In the genomic region with DNA sequence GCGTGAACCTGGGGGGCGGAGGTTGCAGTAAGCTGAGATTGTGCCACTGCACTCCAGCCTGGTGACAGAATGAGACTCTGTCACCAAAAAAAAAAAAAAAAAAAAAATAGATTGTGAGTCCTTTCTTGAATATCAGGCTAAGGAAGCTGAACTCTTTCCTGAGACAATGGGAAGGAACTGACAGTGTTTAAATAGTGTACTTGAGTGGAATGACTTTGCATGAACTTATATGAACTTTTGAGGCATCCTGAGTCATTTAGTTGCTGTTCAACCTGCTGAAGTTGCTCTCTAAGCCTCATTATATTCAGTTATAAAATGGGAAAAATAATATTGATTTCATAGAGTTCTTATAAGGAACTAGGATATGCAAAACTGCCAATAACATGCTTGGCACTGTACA, we compare ENCODE assay signal across 17 cellular contexts.
DNase-seq lines count a peak whose midpoint lies in the region; ATAC-seq and TF ChIP-seq lines count a peak whose summit lies in the region.
"Had no signal": no experiment of that assay in that cellular context is flagged by ENCODE, and none has a peak within 500 bp of the region (broad histone marks: within the 10 kb centered on the region; RNA-seq: fewer than 3 reads in every experiment).

No MANE protein-coding gene starts in this region.

- no peaks in the 10 kb centered on the region for H3K9me3 ChIP-seq in PC-9 (ENCODE audit: insufficient read depth, low read depth)
- no peaks in the 10 kb centered on the region for H3K9me3 ChIP-seq in right lobe of liver
- no peaks in the 10 kb centered on the region for H3K9me3 ChIP-seq in esophagus squamous epithelium
- H3K9me3 ChIP-seq: MG63 had no signal

- H3K4me2 ChIP-seq in PC-9: 0 out of 2 replicates have a peak overlapping the region, but pooled peaks have one; percentile 30

- H3K27ac ChIP-seq in PC-9 (peak overlapping the region; percentile 48), right lobe of liver (no peak overlapping the region), esophagus squamous epithelium (peak overlapping the region in 2 of 4 donors; percentile 27 to 30)
- H3K27ac ChIP-seq: SK-N-MC had no signal

- POLR2A ChIA-PET in PC-9 (lab: Charles Lee; ENCODE audit: unreplicated experiment): interaction anchor here (0.7 kb wide), 1 partner anchor 38 kb away, joined by 19 read pairs; no protein-coding TSS in a partner anchor

- peaks cover 42% of the 10 kb centered on the region for H3K79me2 ChIP-seq in PC-9 (ENCODE audit: low read depth)

- H3K9me2 ChIP-seq in PC-9 (ENCODE audit: insufficient read depth): no peaks in the 10 kb centered on the region

- no peaks in the 10 kb centered on the region for H3K27me3 ChIP-seq in PC-9 (ENCODE audit: insufficient read depth, low read depth)
- H3K27me3 ChIP-seq in right lobe of liver: no peaks in the 10 kb centered on the region
- no peaks in the 10 kb centered on the region for H3K27me3 ChIP-seq in esophagus squamous epithelium
- H3K27me3 ChIP-seq: MG63 had no signal

- H3K36me3 ChIP-seq in PC-9 (ENCODE audit: low read depth) (0 out of 2 replicates have a peak, but pooled peaks cover 4% of the 10 kb centered on the region), right lobe of liver (no peaks in the 10 kb centered on the region), esophagus squamous epithelium (no peaks in the 10 kb centered on the region)
- H3K36me3 ChIP-seq: MG63 had no signal

- no peaks in the 10 kb centered on the region for H4K20me1 ChIP-seq in PC-9 (ENCODE audit: insufficient read depth)

- peak; percentile 50 to 74 (median 70) for ATAC-seq in right lobe of liver
- ATAC-seq: K562, Panc1 had no signal

- no TSS peak for BruUV-seq in PC-9 (replicated peaks; lab: Mats Ljungman, UMichigan)

- H2AFZ ChIP-seq in PC-9: no peak overlapping the region

- H3K4me1 ChIP-seq in PC-9 (replicated peaks; ENCODE audit: insufficient read depth) (peaks cover 25% of the 10 kb centered on the region), right lobe of liver (no peaks in the 10 kb centered on the region), esophagus squamous epithelium (peaks cover 0 to 35% (median 4%) of the 10 kb centered on the region in 3 donors)

- CTCF ChIA-PET in PC-9 (lab: Charles Lee): interaction anchor here (0.6 to 0.7 kb wide), 3 partner anchors 17 to 320 kb away, joined by 4 to 6 read pairs (median 6); no protein-coding TSS in a partner anchor

- in situ Hi-C loops in Caki2 (cut with HindIII; ENCODE audit: low pct_unique_long_range_greater_than_20kb, low sequenced_read_pairs): no loop called here

- H3F3A ChIP-seq in PC-9 (ENCODE audit: insufficient read depth, low read depth): no peaks in the 10 kb centered on the region

- TF ChIP-seq POLR2A in right lobe of liver (IDR thresholded peaks at IDR 0.05) (no peak), esophagus squamous epithelium (IDR thresholded peaks at IDR 0.05) (no peak)

- DNase-seq in Caki2 (ENCODE audit: low read depth) (peak; percentile 19), PC-9 (peak in 1 of 2 experiments; percentile 75), epithelial cell of proximal tubule (ENCODE audit: low read depth) (peak; percentile 7), right lobe of liver (no peak), posterior vena cava (ENCODE audit: low spot score) (no peak), esophagus squamous epithelium (lab: John Stamatoyannopoulos, UW) (no peak)
- DNase-seq in stimulated activated CD4-positive, alpha-beta T cell treated with anti-CD3 and anti-CD28 coated beads, Interleukin-1b, Interleukin-23, amount 100 ng/mL, for 48 hours: no peak
- DNase-seq: DMS153, DND-41, MG63, NCI-H2029, NCI-H446 treated with DMSO at 0.1 percent for 48 hours, NCI-H526 treated with DMSO at 0.1 percent for 48 hours, SIG-M5 had no signal

- intact Hi-C loops in PC-9 (cut with micrococcal nuclease; ENCODE audit: unreplicated experiment): loop anchor here (5.0 kb wide), 1 partner anchor 96 kb away; no protein-coding TSS in a partner anchor
- intact Hi-C loops in right lobe of liver (cut with DNase I): no loop called here
- intact Hi-C loops in posterior vena cava (cut with DNase I): no loop called here
- intact Hi-C loops in esophagus squamous epithelium (cut with DNase I): no loop called here

- TF ChIP-seq CTCF in PC-9 (conservative IDR thresholded peaks at IDR 0.05): no peak
- TF ChIP-seq CTCF in epithelial cell of proximal tubule (conservative IDR thresholded peaks at IDR 0.05; ENCODE audit: low read depth, low read length): no peak
- no peak for TF ChIP-seq CTCF in right lobe of liver (IDR thresholded peaks at IDR 0.05)
- TF ChIP-seq CTCF in esophagus squamous epithelium (IDR thresholded peaks at IDR 0.05): no peak

- WGBS in right lobe of liver (ENCODE audit: insufficient coverage, low coverage, low lambda C conversion rate, missing lambda C conversion rate): 43% methylated on average over 1 of the region's 2 CpGs
- WGBS in esophagus squamous epithelium, 2 donors: 78 to 79% methylated on average over 2 of the region's 2 CpGs

- H3K4me3 ChIP-seq in PC-9 (no peak overlapping the region), epithelial cell of proximal tubule (ENCODE audit: low read depth, low read length) (no peak overlapping the region), right lobe of liver (no peak overlapping the region), esophagus squamous epithelium (no peak overlapping the region)
- H3K4me3 ChIP-seq: K562, MG63, SK-N-MC had no signal

Comparison
In these comparisons a context has a peak if more than half of its experiments do, and no peak if none do; other contexts are left out.
1. DNase-seq: peak in Caki2 (single experiment) and epithelial cell of proximal tubule (single experiment); none in right lobe of liver (0 of 3), stimulated activated CD4-positive, alpha-beta T cell treated with anti-CD3 and anti-CD28 coated beads, Interleukin-1b, Interleukin-23, amount 100 ng/mL, for 48 hours (single experiment), posterior vena cava (single experiment) and esophagus squamous epithelium (single experiment).